ENCODE assay signal across 8 cellular contexts in the genomic region with DNA sequence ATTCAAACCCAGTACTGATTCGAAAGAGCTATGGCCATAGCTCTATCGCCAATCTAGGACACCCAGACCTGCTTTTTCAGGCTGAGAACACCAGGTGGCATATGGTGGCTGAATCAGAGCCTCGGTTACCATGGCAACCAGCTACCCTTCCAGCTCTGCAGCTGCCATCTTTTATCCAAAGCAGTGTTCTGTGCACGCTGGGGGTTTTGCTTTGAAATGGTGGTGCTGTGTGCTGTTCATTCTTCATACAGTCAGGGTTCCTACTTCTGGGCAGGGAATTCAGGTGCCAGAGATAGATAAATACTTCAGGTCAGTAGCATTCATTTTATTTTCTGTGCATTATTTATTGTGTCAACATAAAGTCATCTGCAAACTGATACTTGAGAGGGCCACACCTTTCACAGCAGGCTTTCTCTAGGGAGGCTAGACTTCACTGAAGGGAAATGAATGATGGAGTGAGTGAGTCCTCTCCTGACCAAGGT.
A peak's percentile ranks its signal among the peaks of the same experiment; 100 is the strongest.
DNase-seq lines count a peak whose midpoint lies in the region; ATAC-seq, FAIRE-seq and TF ChIP-seq lines count a peak whose summit lies in the region.

No MANE protein-coding gene starts in this region.

- no peaks in the 10 kb centered on the region for H3K27me3 Mint-ChIP-seq in progenitor cell of endocrine pancreas

- H3K4me1 ChIP-seq in SJSA1 (replicated peaks): no peaks in the 10 kb centered on the region

- no peak overlapping the region for H3K27ac Mint-ChIP-seq in progenitor cell of endocrine pancreas

- FAIRE-seq in GM12892 (lab: Jason Lieb, UNC): peak; percentile 98

- H3K9me3 Mint-ChIP-seq in progenitor cell of endocrine pancreas (ENCODE audit: low read depth): peaks cover 12% of the 10 kb centered on the region

- no peaks in the 10 kb centered on the region for H3K36me3 ChIP-seq in SJSA1

- no peaks in the 10 kb centered on the region for H3K27me3 ChIP-seq in SJSA1 (replicated peaks)

- no peaks in the 10 kb centered on the region for H3K9me3 ChIP-seq in SJSA1 (replicated peaks)

- DNase-seq in GM12892 (ENCODE audit: insufficient read length) (peak; percentile 46), NB4 (ENCODE audit: low read depth) (peak; percentile 91), SJSA1 (ENCODE audit: low read depth in 1 of 2, low spot score in 2 of 2) (peak; percentile 59 to 86), germinal center (ENCODE audit: low spot score) (peak; percentile 76), progenitor cell of endocrine pancreas (ENCODE audit: low spot score, unreplicated experiment) (peak; percentile 62), omental fat pad (ENCODE audit: low spot score) (no peak)
- DNase-seq in activated gamma-delta T cell treated with anti-CD3 and anti-CD28 coated beads, Interleukin-2, amount 50 U/mL, for 16 hours (ENCODE audit: low read depth): peak; percentile 42

- H3K27ac ChIP-seq in SJSA1: no peak overlapping the region

- H3K4me1 Mint-ChIP-seq in progenitor cell of endocrine pancreas (ENCODE audit: low read depth): peaks cover 14% of the 10 kb centered on the region

- H3K4me3 Mint-ChIP-seq in progenitor cell of endocrine pancreas (ENCODE audit: low read depth): no peak overlapping the region

- TF ChIP-seq POLR2A in GM12892 (IDR thresholded peaks at IDR 0.05; ENCODE audit: low read depth, low read length) (no peak), NB4 (IDR thresholded peaks at IDR 0.05; ENCODE audit: extremely low read depth, insufficient read length) (no peak)

- TF ChIP-seq CTCF in NB4 (IDR thresholded peaks at IDR 0.05; ENCODE audit: low read depth, low read length) (peak; percentile 84), progenitor cell of endocrine pancreas (IDR thresholded peaks at IDR 0.05; ENCODE audit: unreplicated experiment) (peak; percentile 68), omental fat pad (IDR thresholded peaks at IDR 0.05) (peak in 1 of 3 donors; percentile 6)

- H3K36me3 Mint-ChIP-seq in progenitor cell of endocrine pancreas (ENCODE audit: insufficient read depth): peaks cover 11% of the 10 kb centered on the region

- ATAC-seq in HG02678 (IDR thresholded peaks at IDR 0.05; ENCODE audit: unreplicated experiment): peak; percentile 100
- no peak for ATAC-seq in omental fat pad (ENCODE audit: low FRiP score)

- H3K4me3 ChIP-seq in NB4 (ENCODE audit: low read depth, low read length): no peak overlapping the region
- no peak overlapping the region for H3K4me3 ChIP-seq in SJSA1
